ENCODE assay signal across 1 cellular context in genomic region chr1:178360421-178360820, GRCh38.
TF ChIP-seq lines count a peak whose summit lies in the region.

No MANE protein-coding gene starts in this region.

TF ChIP-seq in GM23338, 12 proteins besides CTCF, POLR2A, EP300 and RAD21 (continued from another document):
- no peak for TF ChIP-seq ZNF462 (CRISPR knock-in tag; IDR thresholded peaks at IDR 0.05)
- TF ChIP-seq ZNF331 (CRISPR knock-in tag; IDR thresholded peaks at IDR 0.05; ENCODE audit: low read depth), result no peak
- no peak for TF ChIP-seq ETS1 (IDR thresholded peaks at IDR 0.05)
